ENCODE assay signal across 18 cellular contexts in genomic region chr3:46924921-46925584, GRCh38. TPM values are rescaled to one million over a fixed set of nuclear protein-coding genes. Genes with fewer than 3 reads are reported as not detected.
DNase-seq lines count a peak whose midpoint lies in the region; ATAC-seq, FAIRE-seq and TF ChIP-seq lines count a peak whose summit lies in the region.
"Had no signal": no experiment of that assay in that cellular context is flagged by ENCODE, and none has a peak within 500 bp of the region (broad histone marks: within the 10 kb centered on the region; RNA-seq: fewer than 3 reads in every experiment).

No MANE protein-coding gene starts in this region.

- CTCF ChIA-PET in K562 (lab: Yijun Ruan, JAX; ENCODE audit: low intra/inter-chr PET ratio): interaction anchor here (2.7 kb wide), 1 partner anchor 72 kb away, joined by 33 read pairs; no protein-coding TSS in a partner anchor

- no peaks in the 10 kb centered on the region for H3K9me1 ChIP-seq in K562 (ENCODE audit: control insufficient read depth, insufficient read depth, low read length)

- H3K27me3 ChIP-seq in K562 (ENCODE audit: control insufficient read depth in 2 of 2, insufficient read depth in 2 of 2, low read length in 2 of 2): no peaks in the 10 kb centered on the region
- no peaks in the 10 kb centered on the region for H3K27me3 ChIP-seq in upper lobe of left lung
- H3K27me3 ChIP-seq in HAP-1 (ENCODE audit: low read depth): no peaks in the 10 kb centered on the region

- no peak; the same call in 1 of the 2 replicates for TF ChIP-seq POLR2A in K562 (conservative IDR thresholded peaks at IDR 0.05)
- no peak for TF ChIP-seq POLR2A in upper lobe of left lung (IDR thresholded peaks at IDR 0.05)

- H3K4me1 ChIP-seq in K562 (replicated peaks in 1 of 2; ENCODE audit: control insufficient read depth in 2 of 2, insufficient read depth in 2 of 2, low read length in 2 of 2): no peaks in the 10 kb centered on the region
- peaks cover 50 to 55% (median 54%) of the 10 kb centered on the region in 4 donors for H3K4me1 ChIP-seq in upper lobe of left lung
- no peaks in the 10 kb centered on the region for H3K4me1 ChIP-seq in HAP-1

- 96% methylated on average over 10 of the region's 10 CpGs for WGBS in K562 (ENCODE audit: insufficient coverage, low coverage, missing lambda C conversion rate)
- 83 to 90% methylated on average over 9 to 10 of the region's 10 CpGs for WGBS in upper lobe of left lung, 2 donors

- peaks cover 93% of the 10 kb centered on the region for H3K36me3 ChIP-seq in K562 (ENCODE audit: control insufficient read depth, insufficient read depth, low read length)
- peaks cover 23 to 66% (median 55%) of the 10 kb centered on the region in 4 donors for H3K36me3 ChIP-seq in upper lobe of left lung
- H3K36me3 ChIP-seq in HAP-1 (replicated peaks): peaks cover 78% of the 10 kb centered on the region

- no peak overlapping the region for H3K27ac ChIP-seq in K562 (ENCODE audit: extremely low read depth, low read depth, low read length)
- H3K27ac ChIP-seq in upper lobe of left lung: peak overlapping the region; percentile 51 to 85 (median 67)

- POLR2A ChIA-PET in K562 (lab: Yijun Ruan, JAX): interaction anchor here (0.7 to 1.2 kb wide), 3 partner anchors 10 to 225 kb away, joined by 3 read pairs; no protein-coding TSS in a partner anchor

- peak overlapping the region; percentile 48 for H3K27ac Mint-ChIP-seq in activated naive CD8-positive, alpha-beta T cell treated with anti-CD3 and anti-CD28 coated beads for 36 hours
- no peak overlapping the region for H3K27ac Mint-ChIP-seq in activated naive CD8-positive, alpha-beta T cell treated with anti-CD3 and anti-CD28 coated beads, Interleukin-2, amount 50 U/mL, for 24 hours
- peak overlapping the region; percentile 38 to 88 for H3K27ac Mint-ChIP-seq in natural killer cell

- H3K9me3 ChIP-seq in K562 (replicated peaks; ENCODE audit: control insufficient read depth, insufficient read depth, low read depth, low read length): no peaks in the 10 kb centered on the region
- H3K9me3 ChIP-seq in upper lobe of left lung: no peaks in the 10 kb centered on the region
- no peaks in the 10 kb centered on the region for H3K9me3 ChIP-seq in HAP-1

- H3K4me1 Mint-ChIP-seq in activated naive CD8-positive, alpha-beta T cell treated with anti-CD3 and anti-CD28 coated beads for 36 hours: peaks cover 30% of the 10 kb centered on the region
- peaks cover 49% of the 10 kb centered on the region for H3K4me1 Mint-ChIP-seq in activated naive CD8-positive, alpha-beta T cell treated with anti-CD3 and anti-CD28 coated beads, Interleukin-2, amount 50 U/mL, for 24 hours
- peaks cover 50 to 58% of the 10 kb centered on the region in 2 donors for H3K4me1 Mint-ChIP-seq in natural killer cell

- BruUV-seq in K562 (replicated peaks; lab: Mats Ljungman, UMichigan): no TSS peak

- no peak for ATAC-seq in activated naive CD8-positive, alpha-beta T cell treated with anti-CD3 and anti-CD28 coated beads, Interleukin-2, amount 50 U/mL, for 24 hours
- ATAC-seq in K562 (no peak), natural killer cell (peak in 1 of 3 donors; percentile 13), upper lobe of left lung (ENCODE audit: low FRiP score in 2 of 2) (no peak)
- ATAC-seq: naive thymus-derived CD4-positive, alpha-beta T cell had no signal

- DNase-seq in activated naive CD8-positive, alpha-beta T cell treated with anti-CD3 and anti-CD28 coated beads for 36 hours: no peak
- no peak for DNase-seq in activated naive CD8-positive, alpha-beta T cell treated with anti-CD3 and anti-CD28 coated beads, Interleukin-2, amount 50 U/mL, for 24 hours
- DNase-seq in K562 (ENCODE audit: extremely low read depth in 1 of 4, low spot score in 3 of 4): no peak
- no peak for DNase-seq in natural killer cell
- no peak for DNase-seq in upper lobe of left lung
- DNase-seq in activated effector memory CD4-positive, alpha-beta T cell treated with anti-CD3 and anti-CD28 coated beads, Interleukin-2, amount 50 U/mL, for 16 hours: no peak
- DNase-seq in NCI-H446 (lab: John Stamatoyannopoulos, UW): no peak
- no peak for DNase-seq in HAP-1 (ENCODE audit: low spot score in 2 of 2)
- DNase-seq: activated gamma-delta T cell treated with Interleukin-2 at 50 U/mL for 16 hours; islet precursor cell; KBM-7; naive thymus-derived CD4-positive, alpha-beta T cell; NCI-H146; NCI-H446 treated with DMSO at 0.1 percent for 48 hours had no signal

- in situ Hi-C loops in K562 (cut with MboI): no loop called here
- in situ Hi-C loops in HAP-1 (cut with MboI; ENCODE audit: low sequenced_read_pairs): loop anchor here (25.0 kb wide), 1 partner anchor 437 kb away; no protein-coding TSS in a partner anchor

- H3K9ac ChIP-seq in K562 (ENCODE audit: insufficient read depth in 1 of 2, low read depth in 2 of 2, low read length in 2 of 2): peak overlapping the region in 1 of 2 experiments; percentile 8; a peak in 1 of 4 replicates

- FAIRE-seq in K562 (lab: Jason Lieb, UNC): no peak
- FAIRE-seq: bronchial epithelial cell, H1 had no signal

- no peak overlapping the region for H3K4me2 ChIP-seq in K562 (ENCODE audit: insufficient read depth, low read length)

- H3K4me3 Mint-ChIP-seq in activated naive CD8-positive, alpha-beta T cell treated with anti-CD3 and anti-CD28 coated beads for 36 hours: no peak overlapping the region
- no peak overlapping the region for H3K4me3 Mint-ChIP-seq in activated naive CD8-positive, alpha-beta T cell treated with anti-CD3 and anti-CD28 coated beads, Interleukin-2, amount 50 U/mL, for 24 hours
- peak overlapping the region; percentile 47 for H3K4me3 Mint-ChIP-seq in natural killer cell
- H3K4me3 Mint-ChIP-seq: naive thymus-derived CD4-positive, alpha-beta T cell had no signal

- H3K27me3 Mint-ChIP-seq in activated naive CD8-positive, alpha-beta T cell treated with anti-CD3 and anti-CD28 coated beads for 36 hours: no peaks in the 10 kb centered on the region
- H3K27me3 Mint-ChIP-seq in activated naive CD8-positive, alpha-beta T cell treated with anti-CD3 and anti-CD28 coated beads, Interleukin-2, amount 50 U/mL, for 24 hours: no peaks in the 10 kb centered on the region
- H3K27me3 Mint-ChIP-seq in natural killer cell (ENCODE audit: low read depth in 2 of 2): no peaks in the 10 kb centered on the region
- H3K27me3 Mint-ChIP-seq: naive thymus-derived CD4-positive, alpha-beta T cell had no signal

- peaks cover 28% of the 10 kb centered on the region for H3K79me2 ChIP-seq in K562 (ENCODE audit: control insufficient read depth, insufficient read depth, low read length)

- intact Hi-C loops in K562 (cut with micrococcal nuclease) (no loop called here), natural killer cell (cut with micrococcal nuclease) (no loop called here)

- H3K4me3 ChIP-seq in K562 (no peak overlapping the region), upper lobe of left lung (no peak overlapping the region), HAP-1 (no peak overlapping the region)

- TF ChIP-seq EP300 in K562 (IDR thresholded peaks at IDR 0.05; ENCODE audit: low read length) (no peak), upper lobe of left lung (IDR thresholded peaks at IDR 0.05) (no peak)

- no peaks in the 10 kb centered on the region; the same call in 1 of the 2 replicates for H4K20me1 ChIP-seq in K562 (replicated peaks; ENCODE audit: control insufficient read depth, insufficient read depth, low read length)

- H3K9me3 Mint-ChIP-seq in activated naive CD8-positive, alpha-beta T cell treated with anti-CD3 and anti-CD28 coated beads for 36 hours: peaks cover 11% of the 10 kb centered on the region
- no peaks in the 10 kb centered on the region for H3K9me3 Mint-ChIP-seq in activated naive CD8-positive, alpha-beta T cell treated with anti-CD3 and anti-CD28 coated beads, Interleukin-2, amount 50 U/mL, for 24 hours
- H3K9me3 Mint-ChIP-seq in natural killer cell: peaks cover 4 to 7% of the 10 kb centered on the region in 2 donors

- TF ChIP-seq CTCF in K562 (IDR thresholded peaks at IDR 0.05 in 2 of 3, conservative IDR thresholded peaks at IDR 0.05 in 1 of 3; ENCODE audit: insufficient read depth in 2 of 3, low read depth in 1 of 3, low read length in 3 of 3) (no peak), natural killer cell (IDR thresholded peaks at IDR 0.05) (no peak), upper lobe of left lung (IDR thresholded peaks at IDR 0.05) (no peak)

- H2AFZ ChIP-seq in K562 (ENCODE audit: low read depth, low read length): no peak overlapping the region

- peaks cover 46% of the 10 kb centered on the region for H3K36me3 Mint-ChIP-seq in activated naive CD8-positive, alpha-beta T cell treated with anti-CD3 and anti-CD28 coated beads for 36 hours
- peaks cover 58% of the 10 kb centered on the region for H3K36me3 Mint-ChIP-seq in activated naive CD8-positive, alpha-beta T cell treated with anti-CD3 and anti-CD28 coated beads, Interleukin-2, amount 50 U/mL, for 24 hours (ENCODE audit: low read depth)
- peaks cover 16% of the 10 kb centered on the region for H3K36me3 Mint-ChIP-seq in natural killer cell

- TF ChIP-seq RAD21 in K562 (CRISPR knock-in tag; conservative IDR thresholded peaks at IDR 0.05 in 1 of 2, IDR thresholded peaks at IDR 0.05 in 1 of 2): no peak

RNA-seq across cellular contexts. Expression of gene PTH1R, which starts 47.5 kb away (rescaled TPM):
- total RNA-seq in activated naive CD8-positive, alpha-beta T cell treated with anti-CD3 and anti-CD28 coated beads for 36 hours: not detected
- not detected in 2 replicates for total RNA-seq in K562 (2011; cell fraction: chromatin; rRNA removed; ENCODE audit: low replicate concordance)
- total RNA-seq in K562 (2011; cell fraction: nucleolus; rRNA removed): not detected in 2 replicates
- not detected in 2 replicates for total RNA-seq in K562 (2011; cell fraction: nucleoplasm; rRNA removed)
- total RNA-seq in K562 (2014; rRNA removed): not detected in 2 replicates
- not detected in 2 replicates for total RNA-seq in K562 (2014; rRNA removed; fragmentation: Illumina TruSeq; extraction: Trizol)
- not detected in 2 replicates for total RNA-seq in K562 (2015; rRNA removed; fragmentation: Illumina TruSeq; extraction: Trizol)
- total RNA-seq in K562 (2021): not detected in 2 replicates
- not detected in 2 replicates for polyA plus RNA-seq in K562 (2011; rRNA removed)
- not detected in 2 replicates for polyA plus RNA-seq in K562 (2011; cell fraction: cytosol; rRNA removed)
- polyA plus RNA-seq in K562 (2011; cell fraction: nucleus; rRNA removed): not detected in 2 replicates
- polyA plus RNA-seq in K562 (2012): not detected in 2 replicates
- not detected in 2 replicates for polyA plus RNA-seq in K562 (2014; fragmentation: Illumina TruSeq; extraction: Trizol)
- polyA plus RNA-seq in K562 (2014; fragmentation: Nextera tagmentation; extraction: Ambion mirVana): not detected
- polyA plus RNA-seq in K562 (2014; rRNA removed): not detected in 2 replicates
- not detected in 2 replicates for polyA minus RNA-seq in K562 (2011; rRNA and poly(A)+ RNA removed)
- not detected in 2 replicates for polyA minus RNA-seq in K562 (2011; cell fraction: cytosol; rRNA and poly(A)+ RNA removed)
- polyA minus RNA-seq in K562 (2011; cell fraction: nucleus; rRNA and poly(A)+ RNA removed): not detected in 2 replicates
- not detected for total RNA-seq in natural killer cell
- 10 to 100 TPM in 4 of 6 donors, 1 to 10 TPM in 2; 2.6 to 48.2 (median 16.2) TPM for total RNA-seq in upper lobe of left lung
- total RNA-seq: bronchial epithelial cell; glomerular endothelial cell; naive thymus-derived CD4-positive, alpha-beta T cell; T-helper 1 cell treated with Interleukin-12 subunit alpha and Interleukin-12 subunit beta and Interleukin-4 antibody, amounts not matched to agents 30 ng/mL and 1 ng/mL, for 36 hours had no signal
- polyA plus RNA-seq: naive thymus-derived CD4-positive, alpha-beta T cell had no signal

RNA-seq across cellular contexts. Expression of gene CCDC12, which starts 51.5 kb away (rescaled TPM):
- total RNA-seq in activated naive CD8-positive, alpha-beta T cell treated with anti-CD3 and anti-CD28 coated beads for 36 hours: 10 to 100 TPM; 48.8 to 55.4 TPM
- total RNA-seq in K562 (2011; cell fraction: chromatin; rRNA removed; ENCODE audit: low replicate concordance): 140 and 232 TPM in 2 replicates
- total RNA-seq in K562 (2011; cell fraction: nucleolus; rRNA removed): 143 and 148 TPM in 2 replicates
- 188 and 262 TPM in 2 replicates for total RNA-seq in K562 (2011; cell fraction: nucleoplasm; rRNA removed)
- total RNA-seq in K562 (2014; rRNA removed) (99.0 and 101 TPM in 2 replicates), K562 (2014; rRNA removed; fragmentation: Illumina TruSeq; extraction: Trizol) (44.4 and 63.0 TPM in 2 replicates), K562 (2015; rRNA removed; fragmentation: Illumina TruSeq; extraction: Trizol) (104 and 115 TPM in 2 replicates), K562 (2021) (75.2 and 86.9 TPM in 2 replicates), natural killer cell (100 to 1,000 TPM; 104 to 114 (median 111) TPM), upper lobe of left lung (10 to 100 TPM; 42.3 to 93.2 (median 69.8) TPM)
- polyA plus RNA-seq in K562 (2011; rRNA removed) (47.8 and 54.0 TPM in 2 replicates), K562 (2014; fragmentation: Illumina TruSeq; extraction: Trizol) (105 and 127 TPM in 2 replicates), K562 (2014; fragmentation: Nextera tagmentation; extraction: Ambion mirVana) (10 to 100 TPM in 1 of 2 experiments, 1 to 10 TPM in 1; 8.9 to 20.9 TPM), K562 (2014; rRNA removed) (100 and 201 TPM in 2 replicates)
- polyA plus RNA-seq in K562 (2011; cell fraction: cytosol; rRNA removed): 53.0 and 53.5 TPM in 2 replicates
- 82.0 and 85.3 TPM in 2 replicates for polyA plus RNA-seq in K562 (2011; cell fraction: nucleus; rRNA removed)
- polyA plus RNA-seq in K562 (2012): 77.1 and 114 TPM in 2 replicates
- 50.3 and 53.4 TPM in 2 replicates for polyA minus RNA-seq in K562 (2011; rRNA and poly(A)+ RNA removed)
- 17.4 and 21.1 TPM in 2 replicates for polyA minus RNA-seq in K562 (2011; cell fraction: cytosol; rRNA and poly(A)+ RNA removed)
- 81.3 and 87.3 TPM in 2 replicates for polyA minus RNA-seq in K562 (2011; cell fraction: nucleus; rRNA and poly(A)+ RNA removed)

RNA-seq across cellular contexts. Expression of gene NBEAL2, which starts 54.4 kb away (rescaled TPM):
- total RNA-seq in activated naive CD8-positive, alpha-beta T cell treated with anti-CD3 and anti-CD28 coated beads for 36 hours: 10 to 100 TPM; 63.1 to 67.4 TPM
- 322 and 1,090 TPM in 2 replicates for total RNA-seq in K562 (2011; cell fraction: chromatin; rRNA removed; ENCODE audit: low replicate concordance)
- total RNA-seq in K562 (2011; cell fraction: nucleolus; rRNA removed): 555 and 597 TPM in 2 replicates
- total RNA-seq in K562 (2011; cell fraction: nucleoplasm; rRNA removed): 365 and 370 TPM in 2 replicates
- total RNA-seq in K562 (2014; rRNA removed) (41.3 and 45.2 TPM in 2 replicates), K562 (2014; rRNA removed; fragmentation: Illumina TruSeq; extraction: Trizol) (12.3 and 16.0 TPM in 2 replicates), K562 (2015; rRNA removed; fragmentation: Illumina TruSeq; extraction: Trizol) (23.7 and 23.9 TPM in 2 replicates), K562 (2021) (89.3 and 114 TPM in 2 replicates), natural killer cell (100 to 1,000 TPM; 453 to 536 (median 532) TPM), upper lobe of left lung (100 to 1,000 TPM in 5 of 6 donors, 10 to 100 TPM in 1; 94.7 to 436 (median 163) TPM)
- polyA plus RNA-seq in K562 (2011; rRNA removed) (29.6 and 50.4 TPM in 2 replicates), K562 (2014; fragmentation: Illumina TruSeq; extraction: Trizol) (46.4 and 62.1 TPM in 2 replicates), K562 (2014; fragmentation: Nextera tagmentation; extraction: Ambion mirVana) (under 1 TPM; 0.06 to 0.24 TPM), K562 (2014; rRNA removed) (67.5 and 85.5 TPM in 2 replicates)
- 25.6 and 45.5 TPM in 2 replicates for polyA plus RNA-seq in K562 (2011; cell fraction: cytosol; rRNA removed)
- 557 and 843 TPM in 2 replicates for polyA plus RNA-seq in K562 (2011; cell fraction: nucleus; rRNA removed)
- 66.4 and 174 TPM in 2 replicates for polyA plus RNA-seq in K562 (2012)
- 8.6 and 16.8 TPM in 2 replicates for polyA minus RNA-seq in K562 (2011; rRNA and poly(A)+ RNA removed)
- 23.5 and 26.4 TPM in 2 replicates for polyA minus RNA-seq in K562 (2011; cell fraction: cytosol; rRNA and poly(A)+ RNA removed)
- 104 and 118 TPM in 2 replicates for polyA minus RNA-seq in K562 (2011; cell fraction: nucleus; rRNA and poly(A)+ RNA removed)
